ENCODE assay signal across 8 cellular contexts in the genomic region with DNA sequence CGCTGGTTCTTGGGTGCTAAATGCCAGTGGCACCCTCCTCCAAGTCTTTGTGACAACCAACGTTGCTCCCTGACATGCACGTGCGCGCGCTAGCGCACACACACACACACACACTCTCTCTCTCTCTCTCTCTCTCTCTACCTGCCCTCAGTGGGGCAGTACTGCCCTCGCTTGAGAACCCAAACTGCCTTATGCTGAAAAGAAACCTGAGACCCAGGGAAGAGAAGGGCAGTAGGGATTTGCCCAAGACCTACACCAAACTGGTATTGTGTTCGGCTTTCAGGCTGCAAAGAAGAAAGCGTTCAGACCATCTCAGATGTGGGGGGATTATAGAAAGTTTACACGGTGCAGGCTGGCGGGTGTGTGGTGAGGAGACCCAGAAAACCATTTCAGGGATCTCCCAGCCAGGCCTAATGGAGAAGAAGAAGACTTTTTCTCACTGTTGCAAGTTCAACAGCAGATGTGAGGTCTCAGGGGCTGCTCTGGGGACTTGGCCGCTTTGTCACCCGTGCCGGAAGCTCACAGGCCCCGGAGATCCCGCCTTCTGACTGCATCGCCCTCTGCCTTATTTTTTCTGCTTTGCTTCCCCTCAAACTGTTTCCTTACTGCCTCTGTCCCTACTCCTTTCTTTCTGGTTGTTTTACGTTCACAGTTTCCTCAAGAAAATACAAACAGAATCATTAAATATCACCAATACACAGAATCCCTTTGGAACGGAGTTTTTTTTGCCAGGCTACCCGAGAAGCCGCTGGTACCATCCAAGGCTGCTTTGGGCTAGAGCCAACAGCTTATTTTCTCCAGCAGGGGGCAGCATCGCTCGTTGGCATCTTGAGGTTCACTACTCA.
DNase-seq lines count a peak whose midpoint lies in the region; ATAC-seq and TF ChIP-seq lines count a peak whose summit lies in the region.

No MANE protein-coding gene starts in this region.

- intact Hi-C loops in ascending aorta (cut with DNase I), result no loop called here

- H3K4me3 ChIP-seq in ascending aorta, result peak overlapping the region; percentile 39 to 65
- peak overlapping the region; percentile 45 for H3K4me3 ChIP-seq in iPS-18a (ENCODE audit: low read length)
- H3K4me3 ChIP-seq in skin epidermis, result peak overlapping the region; percentile 23 to 41 (median 33)

- H3K9me3 ChIP-seq in ascending aorta (no peaks in the 10 kb centered on the region), iPS-18a (ENCODE audit: control insufficient read depth, low read depth, low read length) (no peaks in the 10 kb centered on the region)

- H3K9ac ChIP-seq in iPS-18a (ENCODE audit: low read length), result peak overlapping the region; percentile 3

- DNase-seq in GM13977 (ENCODE audit: low spot score) (peak; percentile 66), NCI-H128 (lab: John Stamatoyannopoulos, UW; ENCODE audit: unreplicated experiment) (peak; percentile 57), T-helper 1 cell (peak in 4 of 5 donors; percentile 48 to 78 (median 59)), ascending aorta (ENCODE audit: low spot score in 2 of 2) (no peak), epidermal melanocyte (ENCODE audit: insufficient read length, low spot score) (no peak)

- H3K27ac ChIP-seq in ascending aorta (no peak overlapping the region), iPS-18a (ENCODE audit: low read length) (no peak overlapping the region), skin epidermis (peak overlapping the region in 4 of 21 experiments; percentile 13 to 56 (median 42))

- in situ Hi-C loops in GM13977 (cut with MboI; ENCODE audit: low pct_unique_long_range_greater_than_20kb, low sequenced_read_pairs, unreplicated experiment), result loop anchor here (10.0 kb wide), 1 partner anchor 233 kb away; no protein-coding TSS in a partner anchor

- peak; percentile 82 for TF ChIP-seq CTCF in GM13977 (IDR thresholded peaks at IDR 0.05; ENCODE audit: extremely low read depth, insufficient read depth, missing control alignments)
- peak; percentile 29 to 66 (median 29) for TF ChIP-seq CTCF in ascending aorta (IDR thresholded peaks at IDR 0.05)

- no peaks in the 10 kb centered on the region for H3K27me3 ChIP-seq in ascending aorta
- H3K27me3 ChIP-seq in iPS-18a (ENCODE audit: control insufficient read depth, insufficient read depth, low read length), result peaks cover 23% of the 10 kb centered on the region

- H3K4me1 ChIP-seq in ascending aorta (peaks cover 6 to 9% of the 10 kb centered on the region in 2 donors), iPS-18a (ENCODE audit: control insufficient read depth, low read depth, low read length) (peaks cover 14% of the 10 kb centered on the region)

- ATAC-seq in HG02759 (IDR thresholded peaks at IDR 0.05; ENCODE audit: unreplicated experiment), result peak; percentile 82

- no peaks in the 10 kb centered on the region for H3K36me3 ChIP-seq in ascending aorta
- H3K36me3 ChIP-seq in iPS-18a (ENCODE audit: control insufficient read depth, low read depth, low read length), result no peaks in the 10 kb centered on the region

Comparison
In these comparisons a context has a peak if more than half of its experiments do, and no peak if none do; other contexts are left out.
1. DNase-seq: peak in GM13977 (single experiment), NCI-H128 (single experiment) and T-helper 1 cell (4 of 5); none in ascending aorta (0 of 2) and epidermal melanocyte (single experiment).
2. Peak in every context shown above with its lines, with median percentiles within 50 percentile points of each other: H3K4me3 ChIP-seq.